In genomic region chr2:176636376-176636775, GRCh38 we compare ENCODE assay signal across 30 cellular contexts.
DNase-seq lines count a peak whose midpoint lies in the region; ATAC-seq and TF ChIP-seq lines count a peak whose summit lies in the region.
"Had no signal": no experiment of that assay in that cellular context is flagged by ENCODE, and none has a peak within 500 bp of the region (broad histone marks: within the 10 kb centered on the region; RNA-seq: fewer than 3 reads in every experiment).

No MANE protein-coding gene starts in this region.

- in situ Hi-C loops in ACHN (cut with HindIII; ENCODE audit: low pct_ligation_motif_present, low pct_unique_long_range_greater_than_20kb, low sequenced_read_pairs) (loop anchor here (25.0 kb wide), 1 partner anchor 174 kb away; no protein-coding TSS in a partner anchor), GM23248 (cut with MboI) (loop anchor here (5.0 to 10.0 kb wide), 2 partner anchors 182 to 509 kb away; partner anchors contain the start of gene HOXD8)

- DNase-seq in ACHN (peak; percentile 22), GM23248 (peak; percentile 32), nephron progenitor cell (peak; percentile 20), lower leg skin (ENCODE audit: low spot score in 2 of 2) (no peak), NCI-H1694 treated with DMSO at 0.1 percent for 48 hours (lab: John Stamatoyannopoulos, UW) (no peak)
- no peak for DNase-seq in stimulated activated naive B cell treated with anti-CD40 and anti-IgM and Interleukin-4, amounts not matched to agents 10 μg/mL and 1 μg/mL and 100 μg/mL, for 72 hours
- DNase-seq: activated CD4-positive, alpha-beta T cell treated with anti-CD3 and anti-CD28 coated beads, Interleukin-2, amount 50 U/mL, for 4 hours; activated CD8-positive, alpha-beta memory T cell treated with anti-CD3 and anti-CD28 coated beads, Interleukin-2, amount 10 ng/mL, durations not matched to agents 7 days and 5 days; activated gamma-delta T cell; activated naive CD8-positive, alpha-beta T cell treated with anti-CD3 and anti-CD28 coated beads, Interleukin-2, amount 10 ng/mL, durations not matched to agents 7 days and 5 days; activated T-cell treated with anti-CD3 and anti-CD28 coated beads, Interleukin-2, amount 50 U/mL, for 4 hours; CD4-positive, alpha-beta T cell; colonic mucosa; effector memory CD8-positive, alpha-beta T cell; foreskin fibroblast; IMR-90; left ventricle myocardium superior; midbrain; naive B cell; NCI-H146; NCI-H2171; NCI-H510A treated with DMSO at 0.1 percent for 48 hours; nucleus accumbens; stimulated activated naive CD4-positive, alpha-beta T cell; upper lobe of right lung had no signal

- TF ChIP-seq POLR2A in lower leg skin (IDR thresholded peaks at IDR 0.05) = no peak

- ATAC-seq in stimulated activated naive B cell treated with anti-CD40 and anti-IgM and Interleukin-4, amounts not matched to agents 10 μg/mL and 1 μg/mL and 100 μg/mL, for 72 hours (replicated peaks) = no peak
- ATAC-seq: activated CD4-positive, CD25-positive, alpha-beta regulatory T cell treated with anti-CD3 and anti-CD28 coated beads, Interleukin-2, amount 50 U/mL, for 24 hours; activated CD8-positive, alpha-beta memory T cell treated with anti-CD3 and anti-CD28 coated beads, Interleukin-2, amount 10 ng/mL, durations not matched to agents 7 days and 5 days; activated T-cell treated with anti-CD3 and anti-CD28 coated beads, Interleukin-2, amount 50 U/mL, for 4 hours; effector memory CD8-positive, alpha-beta T cell; left ventricle myocardium superior; upper lobe of right lung had no signal

- H3K4me1 Mint-ChIP-seq in nephron progenitor cell = peaks cover 72% of the 10 kb centered on the region
- H3K4me1 Mint-ChIP-seq in stimulated activated naive B cell treated with anti-CD40 and anti-IgM and Interleukin-4, amounts not matched to agents 10 μg/mL and 1 μg/mL and 100 μg/mL, for 72 hours = peaks cover 3 to 5% of the 10 kb centered on the region in 2 donors

- peaks cover 12% of the 10 kb centered on the region for H3K36me3 Mint-ChIP-seq in nephron progenitor cell (ENCODE audit: low read depth)
- no peaks in the 10 kb centered on the region for H3K36me3 Mint-ChIP-seq in stimulated activated naive B cell treated with anti-CD40 and anti-IgM and Interleukin-4, amounts not matched to agents 10 μg/mL and 1 μg/mL and 100 μg/mL, for 72 hours
- H3K36me3 Mint-ChIP-seq: activated CD8-positive, alpha-beta memory T cell treated with anti-CD3 and anti-CD28 coated beads, Interleukin-2, amount 10 ng/mL, durations not matched to agents 7 days and 5 days; activated naive CD8-positive, alpha-beta T cell treated with anti-CD3 and anti-CD28 coated beads, Interleukin-2, amount 10 ng/mL, durations not matched to agents 7 days and 5 days; naive B cell had no signal

- H3F3A ChIP-seq in GM23248 (ENCODE audit: insufficient read depth) = peaks cover 14% of the 10 kb centered on the region

- WGBS in GM23248 (ENCODE audit: low coverage in 1 of 2, low lambda C conversion rate in 2 of 2, missing lambda C conversion rate in 2 of 2), 2 experiments = 58 to 67% methylated on average over 2 of the region's 2 CpGs
- WGBS in lower leg skin, 2 donors = 75 to 81% methylated on average over 2 of the region's 2 CpGs

- H3K79me2 ChIP-seq in GM23248 (ENCODE audit: insufficient read depth) = peaks cover 72% of the 10 kb centered on the region

- no peaks in the 10 kb centered on the region for H3K9me3 ChIP-seq in GM23248 (ENCODE audit: low read depth)
- H3K9me3 ChIP-seq: ascending aorta, colonic mucosa, upper lobe of right lung had no signal

- H2AFZ ChIP-seq in GM23248 = no peak overlapping the region

- no peak overlapping the region for H3K27ac Mint-ChIP-seq in nephron progenitor cell
- H3K27ac Mint-ChIP-seq in stimulated activated naive B cell treated with anti-CD40 and anti-IgM and Interleukin-4, amounts not matched to agents 10 μg/mL and 1 μg/mL and 100 μg/mL, for 72 hours = no peak overlapping the region
- H3K27ac Mint-ChIP-seq: activated CD8-positive, alpha-beta memory T cell treated with anti-CD3 and anti-CD28 coated beads, Interleukin-2, amount 10 ng/mL, durations not matched to agents 7 days and 5 days; activated naive CD8-positive, alpha-beta T cell treated with anti-CD3 and anti-CD28 coated beads, Interleukin-2, amount 10 ng/mL, durations not matched to agents 7 days and 5 days; CD4-positive, alpha-beta T cell; effector memory CD8-positive, alpha-beta T cell; naive B cell; T-helper 1 cell treated with Interleukin-12 subunit alpha and Interleukin-12 subunit beta and Interleukin-4 antibody, amounts not matched to agents 30 μg/mL and 1 μg/mL, for 36 hours had no signal

- peak overlapping the region; percentile 98 for H3K4me2 ChIP-seq in GM23248 (ENCODE audit: unreplicated experiment)

- H3K4me3 ChIP-seq in GM23248 = peak overlapping the region; percentile 96
- H3K4me3 ChIP-seq in WI38 (ENCODE audit: low read depth, low read length) = peak overlapping the region; percentile 6; the same call in 1 of the 2 replicates
- no peak overlapping the region for H3K4me3 ChIP-seq in lower leg skin (ENCODE audit: low read depth, poor library complexity, severe bottlenecking)

- H3K36me3 ChIP-seq in GM23248 (ENCODE audit: low read depth) = peaks cover 15% of the 10 kb centered on the region; the same call in 1 of the 2 replicates
- H3K36me3 ChIP-seq: ascending aorta, colonic mucosa, upper lobe of right lung had no signal

- H3K27me3 Mint-ChIP-seq in nephron progenitor cell (ENCODE audit: low read depth, poor library complexity) = peaks cover 4% of the 10 kb centered on the region
- peaks cover 25 to 38% of the 10 kb centered on the region in 2 donors for H3K27me3 Mint-ChIP-seq in stimulated activated naive B cell treated with anti-CD40 and anti-IgM and Interleukin-4, amounts not matched to agents 10 μg/mL and 1 μg/mL and 100 μg/mL, for 72 hours

- intact Hi-C loops in lower leg skin (cut with DNase I; ENCODE audit: low total_unique reads) = loop anchor here (5.0 kb wide), 2 partner anchors 499 to 514 kb away; partner anchors contain the start of gene HOXD9

- H3K4me1 ChIP-seq in GM23248 (ENCODE audit: insufficient read depth) = peaks cover 48% of the 10 kb centered on the region
- H3K4me1 ChIP-seq: colonic mucosa had no signal

- H3K4me3 Mint-ChIP-seq in nephron progenitor cell = peak overlapping the region; percentile 92
- H3K4me3 Mint-ChIP-seq in stimulated activated naive B cell treated with anti-CD40 and anti-IgM and Interleukin-4, amounts not matched to agents 10 μg/mL and 1 μg/mL and 100 μg/mL, for 72 hours = no peak overlapping the region

- H3K27ac ChIP-seq in GM23248 = no peak overlapping the region
- H3K27ac ChIP-seq: ascending aorta, SK-N-MC, upper lobe of right lung had no signal

- no peaks in the 10 kb centered on the region for H3K27me3 ChIP-seq in GM23248 (replicated peaks; ENCODE audit: insufficient read depth)
- H3K27me3 ChIP-seq: ascending aorta had no signal

- no peaks in the 10 kb centered on the region for H4K20me1 ChIP-seq in GM23248 (ENCODE audit: insufficient read depth)

- H3K9me3 Mint-ChIP-seq in nephron progenitor cell = no peaks in the 10 kb centered on the region
- H3K9me3 Mint-ChIP-seq in stimulated activated naive B cell treated with anti-CD40 and anti-IgM and Interleukin-4, amounts not matched to agents 10 μg/mL and 1 μg/mL and 100 μg/mL, for 72 hours = no peaks in the 10 kb centered on the region
- H3K9me3 Mint-ChIP-seq: activated naive CD8-positive, alpha-beta T cell treated with anti-CD3 and anti-CD28 coated beads, Interleukin-2, amount 10 ng/mL, durations not matched to agents 7 days and 5 days; activated T-cell treated with anti-CD3 and anti-CD28 coated beads, Interleukin-2, amount 50 U/mL, for 4 hours; CD4-positive, alpha-beta T cell; effector memory CD8-positive, alpha-beta T cell; naive B cell; T-helper 1 cell treated with Interleukin-12 subunit alpha and Interleukin-12 subunit beta and Interleukin-4 antibody, amounts not matched to agents 30 μg/mL and 1 μg/mL, for 36 hours had no signal

- H3K9me2 ChIP-seq in GM23248 (ENCODE audit: insufficient read depth) = no peaks in the 10 kb centered on the region

- H3K9ac ChIP-seq in GM23248 = peak overlapping the region; percentile 96

- TF ChIP-seq CTCF in WI38 (IDR thresholded peaks at IDR 0.05; ENCODE audit: low read depth, low read length) = no peak
- TF ChIP-seq CTCF in nephron progenitor cell (IDR thresholded peaks at IDR 0.05) = no peak
- TF ChIP-seq CTCF in lower leg skin (IDR thresholded peaks at IDR 0.05) = no peak

Comparison
In these comparisons a context has a peak if more than half of its experiments do, and no peak if none do; other contexts are left out.
1. DNase-seq: peak in ACHN (single experiment), GM23248 (single experiment) and nephron progenitor cell (single experiment); none in stimulated activated naive B cell treated with anti-CD40 and anti-IgM and Interleukin-4, amounts not matched to agents 10 μg/mL and 1 μg/mL and 100 μg/mL, for 72 hours (single experiment), lower leg skin (0 of 2) and NCI-H1694 treated with DMSO at 0.1 percent for 48 hours (single experiment).